In the genomic region with DNA sequence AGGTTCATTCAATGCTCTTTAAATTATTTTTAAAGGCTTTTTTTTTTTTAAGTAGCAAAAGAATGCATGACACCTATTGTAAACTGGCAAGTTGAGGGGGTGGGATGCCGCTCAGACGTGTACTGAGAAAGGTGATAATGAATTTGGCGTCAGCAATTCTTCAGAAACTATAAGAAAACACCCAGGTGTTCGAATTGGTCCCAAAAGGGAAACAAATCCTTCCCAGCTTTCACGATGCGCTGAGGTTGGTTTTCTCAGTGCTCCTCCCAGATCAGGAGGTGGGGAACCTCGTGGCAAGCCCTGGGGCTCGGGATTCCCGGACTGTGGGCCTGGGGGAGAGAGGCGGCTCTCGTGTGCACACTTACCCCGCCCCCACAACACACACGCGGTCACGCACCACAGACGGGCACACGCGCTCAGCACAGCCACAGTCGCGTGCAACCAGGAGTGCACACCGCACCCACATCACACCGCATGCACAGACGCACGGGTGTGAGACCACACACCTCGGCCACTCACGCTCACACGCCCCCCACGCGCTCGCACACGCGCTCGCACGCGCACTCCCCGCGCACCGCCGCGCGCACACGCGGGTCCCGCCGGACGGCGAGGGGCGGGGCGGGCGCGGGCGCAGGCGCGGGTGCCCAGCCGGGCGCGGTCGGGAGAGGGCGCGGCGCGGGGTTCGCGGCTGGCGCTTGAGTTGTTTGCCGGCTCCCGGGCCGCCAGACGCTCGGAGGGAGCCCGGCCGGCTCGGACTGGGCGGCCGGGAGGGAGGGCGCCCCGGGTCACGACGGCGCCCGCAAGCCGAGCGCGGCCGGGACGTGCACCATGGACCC, we compare ENCODE assay signal across 8 cellular contexts. TPM values are rescaled to one million over a fixed set of nuclear protein-coding genes. Genes with fewer than 3 reads are reported as not detected.
DNase-seq lines count a peak whose midpoint lies in the region; ATAC-seq and TF ChIP-seq lines count a peak whose summit lies in the region.

A gene with protein sequence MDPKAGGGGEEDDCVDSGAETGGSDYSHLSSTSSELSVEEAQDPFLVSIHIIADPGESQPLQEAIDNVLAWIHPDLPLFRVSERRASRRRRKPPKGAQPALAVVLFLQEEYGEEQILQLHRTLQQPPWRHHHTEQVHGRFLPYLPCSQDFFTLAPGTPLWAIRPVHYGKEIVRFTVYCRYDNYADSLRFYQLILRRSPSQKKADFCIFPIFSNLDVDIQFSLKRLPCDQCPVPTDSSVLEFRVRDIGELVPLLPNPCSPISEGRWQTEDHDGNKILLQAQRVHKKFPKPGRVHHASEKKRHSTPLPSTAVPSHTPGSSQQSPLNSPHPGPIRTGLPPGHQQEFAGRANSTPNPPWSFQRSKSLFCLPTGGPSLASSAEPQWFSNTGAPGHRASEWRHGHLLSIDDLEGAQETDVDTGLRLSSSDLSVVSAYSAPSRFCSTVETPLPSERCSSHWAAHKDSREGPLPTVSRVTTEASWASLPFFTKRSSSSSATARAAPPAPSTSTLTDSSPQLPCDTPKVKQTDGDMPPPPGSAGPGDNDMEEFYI (plus strand): TSS at position 725 of the 836 bp plus-strand sequence. CDS start 104 bp downstream, at position 829.

- no peaks in the 10 kb centered on the region for H3K27me3 ChIP-seq in thyroid gland

- H3K4me3 ChIP-seq in fibroblast of the aortic adventitia (ENCODE audit: low read depth, low read length) (peak within 1 kb of the TSS; percentile 88), thyroid gland (replicated peaks in 1 of 3) (peak within 1 kb of the TSS; percentile 13 to 82 (median 69))

- no peaks in the 10 kb centered on the region for H3K9me3 Mint-ChIP-seq in activated T-cell treated with anti-CD3 and anti-CD28 coated beads, Interleukin-2, amount 50 U/mL, for 72 hours
- no peaks in the 10 kb centered on the region for H3K9me3 Mint-ChIP-seq in natural killer cell treated with Interleukin-12 subunit alpha and Interleukin-12 subunit beta and Interleukin-15 and Interleukin-18, amount 100 ng/mL, for 72 hours

- H3K36me3 Mint-ChIP-seq in activated T-cell treated with anti-CD3 and anti-CD28 coated beads, Interleukin-2, amount 50 U/mL, for 72 hours (ENCODE audit: insufficient read depth in 2 of 2): no peaks in the 10 kb centered on the region
- no peaks in the 10 kb centered on the region for H3K36me3 Mint-ChIP-seq in natural killer cell treated with Interleukin-12 subunit alpha and Interleukin-12 subunit beta and Interleukin-15 and Interleukin-18, amount 100 ng/mL, for 72 hours

- peak in 1 of 2 donors; percentile 72 for TF ChIP-seq POLR2A in thyroid gland (IDR thresholded peaks at IDR 0.05)

- peak within 1 kb of the TSS; percentile 76 for H3K4me3 Mint-ChIP-seq in activated T-cell treated with anti-CD3 and anti-CD28 coated beads, Interleukin-2, amount 50 U/mL, for 72 hours
- H3K4me3 Mint-ChIP-seq in natural killer cell treated with Interleukin-12 subunit alpha and Interleukin-12 subunit beta and Interleukin-15 and Interleukin-18, amount 100 ng/mL, for 72 hours: peak within 1 kb of the TSS; percentile 62

- 4% methylated on average over 15 of the region's 86 CpGs for WGBS in thyroid gland, 2 donors

- H3K4me1 Mint-ChIP-seq in activated T-cell treated with anti-CD3 and anti-CD28 coated beads, Interleukin-2, amount 50 U/mL, for 72 hours (ENCODE audit: low read depth): no peaks in the 10 kb centered on the region
- H3K4me1 Mint-ChIP-seq in natural killer cell treated with Interleukin-12 subunit alpha and Interleukin-12 subunit beta and Interleukin-15 and Interleukin-18, amount 100 ng/mL, for 72 hours (ENCODE audit: low read depth in 2 of 2): no peaks in the 10 kb centered on the region

- H3K36me3 ChIP-seq in thyroid gland: no peaks in the 10 kb centered on the region

- H3K4me1 ChIP-seq in thyroid gland: peaks cover 6 to 28% of the 10 kb centered on the region in 2 donors

- intact Hi-C loops in thyroid gland (cut with DNase I): loop anchor here (5.0 kb wide), 1 partner anchor 65 kb away; no protein-coding TSS in a partner anchor

- DNase-seq in NCI-H1105 treated with DMSO at 0.1 percent for 48 hours (lab: John Stamatoyannopoulos, UW) (peak; percentile 6), NCI-H1105 (lab: John Stamatoyannopoulos, UW) (no peak), NCI-H226 (peak; percentile 52), fibroblast of the aortic adventitia (ENCODE audit: low read depth) (no peak), thyroid gland (peak; percentile 54 to 62)
- DNase-seq in activated T-cell treated with anti-CD3 and anti-CD28 coated beads, Interleukin-2, amount 50 U/mL, for 72 hours: peak; percentile 58 to 68
- DNase-seq in natural killer cell treated with Interleukin-12 subunit alpha and Interleukin-12 subunit beta and Interleukin-15 and Interleukin-18, amount 100 ng/mL, for 72 hours (ENCODE audit: low spot score): no peak

- H3K9me3 ChIP-seq in thyroid gland: no peaks in the 10 kb centered on the region

- H3K27me3 Mint-ChIP-seq in activated T-cell treated with anti-CD3 and anti-CD28 coated beads, Interleukin-2, amount 50 U/mL, for 72 hours (ENCODE audit: low read depth): peaks cover 65% of the 10 kb centered on the region
- peaks cover 36 to 67% of the 10 kb centered on the region in 2 donors for H3K27me3 Mint-ChIP-seq in natural killer cell treated with Interleukin-12 subunit alpha and Interleukin-12 subunit beta and Interleukin-15 and Interleukin-18, amount 100 ng/mL, for 72 hours

- no peak within 1 kb of the TSS for H3K27ac Mint-ChIP-seq in activated T-cell treated with anti-CD3 and anti-CD28 coated beads, Interleukin-2, amount 50 U/mL, for 72 hours
- no peak within 1 kb of the TSS for H3K27ac Mint-ChIP-seq in natural killer cell treated with Interleukin-12 subunit alpha and Interleukin-12 subunit beta and Interleukin-15 and Interleukin-18, amount 100 ng/mL, for 72 hours

- TF ChIP-seq CTCF in fibroblast of the aortic adventitia (IDR thresholded peaks at IDR 0.05; ENCODE audit: insufficient read depth, low read length) (no peak), thyroid gland (IDR thresholded peaks at IDR 0.05) (peak in 3 of 6 experiments; percentile 42 to 64 (median 57))

- ATAC-seq in HG02678 (IDR thresholded peaks at IDR 0.05; ENCODE audit: unreplicated experiment): peak; percentile 89
- peak; percentile 88 for ATAC-seq in activated T-cell treated with anti-CD3 and anti-CD28 coated beads, Interleukin-2, amount 50 U/mL, for 72 hours (replicated peaks in 1 of 2)
- ATAC-seq in natural killer cell treated with Interleukin-12 subunit alpha and Interleukin-12 subunit beta and Interleukin-15 and Interleukin-18, amount 100 ng/mL, for 72 hours: peak; percentile 85 to 87

- peak within 1 kb of the TSS in 2 of 3 donors; percentile 45 to 57 for H3K27ac ChIP-seq in thyroid gland

RNA-seq across cellular contexts. Expression of the gene that starts here (rescaled TPM):
- under 1 TPM; 0.19 to 0.35 TPM for total RNA-seq in activated T-cell treated with anti-CD3 and anti-CD28 coated beads, Interleukin-2, amount 50 U/mL, for 72 hours
- total RNA-seq in fibroblast of the aortic adventitia (ENCODE audit: low replicate concordance) (3.3 TPM in 1 of 2 replicates, not detected in the other), thyroid gland (10 to 100 TPM in 1 of 4 donors, 1 to 10 TPM in 3; 9.1 to 11.4 (median 9.4) TPM)
- total RNA-seq in natural killer cell treated with Interleukin-12 subunit alpha and Interleukin-12 subunit beta and Interleukin-15 and Interleukin-18, amount 100 ng/mL, for 72 hours: not detected

Comparison
In these comparisons a context has a peak if more than half of its experiments do, and no peak if none do; other contexts are left out.
1. DNase-seq: peak in NCI-H1105 treated with DMSO at 0.1 percent for 48 hours (single experiment), NCI-H226 (single experiment) and thyroid gland (2 of 2); none in NCI-H1105 (single experiment), fibroblast of the aortic adventitia (single experiment) and natural killer cell treated with Interleukin-12 subunit alpha and Interleukin-12 subunit beta and Interleukin-15 and Interleukin-18, amount 100 ng/mL, for 72 hours (single experiment).
2. Peak in DNase-seq and ATAC-seq in activated T-cell treated with anti-CD3 and anti-CD28 coated beads, Interleukin-2, amount 50 U/mL, for 72 hours; RNA of the gene not detected or under 1 TPM.
3. Peak in ATAC-seq in natural killer cell treated with Interleukin-12 subunit alpha and Interleukin-12 subunit beta and Interleukin-15 and Interleukin-18, amount 100 ng/mL, for 72 hours; RNA of the gene not detected or under 1 TPM.
4. Peak in every context shown above with its lines, with median percentiles within 50 percentile points of each other: ATAC-seq.